In the genomic region with DNA sequence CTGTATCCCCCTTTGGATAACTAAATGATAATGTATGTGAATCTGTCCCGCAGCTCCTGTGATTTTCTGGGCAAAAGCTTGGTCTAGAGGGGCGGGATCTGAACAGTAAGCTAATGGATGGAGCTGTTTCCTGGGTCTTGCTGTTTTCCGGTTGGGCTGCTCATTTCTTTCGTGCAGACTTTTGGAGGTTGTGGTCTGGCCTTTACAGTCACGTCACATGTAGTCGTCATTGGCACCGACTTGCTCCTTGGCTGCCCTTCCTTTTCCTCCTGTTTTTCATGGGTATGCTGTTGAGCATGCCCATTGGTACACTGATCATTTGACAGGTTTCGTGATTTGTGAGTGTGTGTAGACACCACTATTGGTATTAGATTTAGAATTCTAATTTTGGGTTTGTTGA, we compare ENCODE assay signal across 11 cellular contexts. TPM values are rescaled to one million over a fixed set of nuclear protein-coding genes. Genes with fewer than 3 reads are reported as not detected.
DNase-seq lines count a peak whose midpoint lies in the region; TF ChIP-seq lines count a peak whose summit lies in the region.
"Had no signal": no experiment of that assay in that cellular context is flagged by ENCODE, and none has a peak within 500 bp of the region (broad histone marks: within the 10 kb centered on the region; RNA-seq: fewer than 3 reads in every experiment).

No MANE protein-coding gene starts in this region.

- no peaks in the 10 kb centered on the region for H3K9me3 ChIP-seq in CD8-positive, alpha-beta memory T cell (ENCODE audit: low read length)
- H3K9me3 ChIP-seq in mammary epithelial cell (replicated peaks; ENCODE audit: insufficient read depth, low read length) (no peaks in the 10 kb centered on the region), neural progenitor cell (ENCODE audit: low read depth) (no peaks in the 10 kb centered on the region), SJCRH30 (replicated peaks) (no peaks in the 10 kb centered on the region)

- peaks cover 37% of the 10 kb centered on the region for H3K79me2 ChIP-seq in KMS-11 (ENCODE audit: insufficient read depth, low read depth)
- peaks cover 88% of the 10 kb centered on the region for H3K79me2 ChIP-seq in mammary epithelial cell (ENCODE audit: insufficient read depth, low read length)
- H3K79me2 ChIP-seq in neural progenitor cell (ENCODE audit: low read depth) = peaks cover 77% of the 10 kb centered on the region

- dilution Hi-C loops in mammary epithelial cell (cut with HindIII; ENCODE audit: low sequenced_read_pairs) = no loop called here

- 68% methylated on average over 8 of the region's 8 CpGs for WGBS in mammary epithelial cell (ENCODE audit: low coverage, missing lambda C conversion rate)

- H3K36me3 Mint-ChIP-seq in CD8-positive, alpha-beta memory T cell = peaks cover 3 to 44% (median 13%) of the 10 kb centered on the region in 3 donors
- H3K36me3 Mint-ChIP-seq in neural progenitor cell = peaks cover 28% of the 10 kb centered on the region

- H3K4me3 Mint-ChIP-seq in CD8-positive, alpha-beta memory T cell = peak overlapping the region; percentile 25 to 94 (median 91)
- peak overlapping the region; percentile 16 for H3K4me3 Mint-ChIP-seq in neural progenitor cell

- H3K27me3 ChIP-seq in CD8-positive, alpha-beta memory T cell (ENCODE audit: insufficient read depth, low read length, poor library complexity, severe bottlenecking) = no peaks in the 10 kb centered on the region
- no peaks in the 10 kb centered on the region for H3K27me3 ChIP-seq in KMS-11 (ENCODE audit: insufficient read depth, low read depth)
- H3K27me3 ChIP-seq in mammary epithelial cell (ENCODE audit: insufficient read depth, low read length) = no peaks in the 10 kb centered on the region
- H3K27me3 ChIP-seq in neural progenitor cell = no peaks in the 10 kb centered on the region
- no peaks in the 10 kb centered on the region for H3K27me3 ChIP-seq in SJCRH30

- CTCF ChIA-PET in CD8-positive, alpha-beta memory T cell (lab: Charles Lee) = no interaction called here
- CTCF ChIA-PET in mammary epithelial cell (lab: Charles Lee; ENCODE audit: low non-redundant PET) = no interaction called here

- H3K27ac Mint-ChIP-seq in CD8-positive, alpha-beta memory T cell = peak overlapping the region in 4 of 8 donors; percentile 28 to 67 (median 34)
- H3K27ac Mint-ChIP-seq in neural progenitor cell = no peak overlapping the region

- in situ Hi-C loops in mammary epithelial cell (cut with MboI; ENCODE audit: low sequenced_read_pairs in 2 of 2) = no loop called here

- no peaks in the 10 kb centered on the region for H3K36me3 ChIP-seq in CD8-positive, alpha-beta memory T cell (ENCODE audit: insufficient read depth, low read length)
- H3K36me3 ChIP-seq in KMS-11 (ENCODE audit: insufficient read depth) (no peaks in the 10 kb centered on the region), mammary epithelial cell (ENCODE audit: insufficient read depth, low read length) (peaks cover 14% of the 10 kb centered on the region), neural progenitor cell (no peaks in the 10 kb centered on the region), SJCRH30 (peaks cover 8% of the 10 kb centered on the region)

- no peak overlapping the region for H3K27ac ChIP-seq in CD8-positive, alpha-beta memory T cell (ENCODE audit: low read depth, low read length)
- H3K27ac ChIP-seq in KMS-11 (no peak overlapping the region), mammary epithelial cell (ENCODE audit: insufficient read depth, low read depth, low read length) (no peak overlapping the region), neural progenitor cell (no peak overlapping the region), SJCRH30 (no peak overlapping the region)
- H3K27ac ChIP-seq: parathyroid adenoma, RWPE1 had no signal

- intact Hi-C loops in mammary epithelial cell (cut with micrococcal nuclease) = loop anchor here (5.0 kb wide), 1 partner anchor 85 kb away; the partner anchor contains the start of gene IL15RA

- peaks cover 43 to 75% (median 67%) of the 10 kb centered on the region in 3 donors for H3K4me1 Mint-ChIP-seq in CD8-positive, alpha-beta memory T cell
- peaks cover 33% of the 10 kb centered on the region for H3K4me1 Mint-ChIP-seq in neural progenitor cell

- POLR2A ChIA-PET in CD8-positive, alpha-beta memory T cell (lab: Charles Lee) = no interaction called here

- H4K20me1 ChIP-seq in KMS-11 (ENCODE audit: insufficient read depth) (no peaks in the 10 kb centered on the region; the same call in 1 of the 2 replicates), mammary epithelial cell (ENCODE audit: insufficient read depth, low read length) (no peaks in the 10 kb centered on the region), neural progenitor cell (ENCODE audit: low read depth) (peaks cover 82% of the 10 kb centered on the region)

- TSS peak; percentile 16 for BruUV-seq in mammary epithelial cell (replicated peaks; lab: Mats Ljungman, UMichigan)

- peaks cover 0 to 3% (median 0%) of the 10 kb centered on the region in 5 donors for H3K9me3 Mint-ChIP-seq in CD8-positive, alpha-beta memory T cell
- no peaks in the 10 kb centered on the region for H3K9me3 Mint-ChIP-seq in neural progenitor cell

- H3K4me2 ChIP-seq in KMS-11 (peak overlapping the region; percentile 23; the same call in 1 of the 2 replicates), mammary epithelial cell (ENCODE audit: insufficient read depth, low read depth, low read length) (peak overlapping the region; percentile 19), neural progenitor cell (no peak overlapping the region)

- H3K9ac ChIP-seq in KMS-11 = no peak overlapping the region
- H3K9ac ChIP-seq in mammary epithelial cell (ENCODE audit: insufficient read depth, low read length) = no peak overlapping the region
- H3K9ac ChIP-seq in neural progenitor cell = no peak overlapping the region
- H3K9ac ChIP-seq: parathyroid adenoma had no signal

- H2AFZ ChIP-seq in KMS-11 (ENCODE audit: low read depth) (no peak overlapping the region), mammary epithelial cell (ENCODE audit: low read depth, low read length) (no peak overlapping the region), neural progenitor cell (replicated peaks) (no peak overlapping the region)
- H2AFZ ChIP-seq: parathyroid adenoma had no signal

- peaks cover 57% of the 10 kb centered on the region for H3K4me1 ChIP-seq in CD8-positive, alpha-beta memory T cell (ENCODE audit: insufficient read depth, low read length)
- peaks cover 74% of the 10 kb centered on the region for H3K4me1 ChIP-seq in KMS-11 (ENCODE audit: low read depth, poor library complexity, severe bottlenecking)
- peaks cover 24% of the 10 kb centered on the region for H3K4me1 ChIP-seq in mammary epithelial cell (ENCODE audit: insufficient read depth, low read length)
- H3K4me1 ChIP-seq in neural progenitor cell = peaks cover 33% of the 10 kb centered on the region
- H3K4me1 ChIP-seq in SJCRH30 = no peaks in the 10 kb centered on the region

- DNase-seq in CD8-positive, alpha-beta memory T cell = no peak
- no peak for DNase-seq in mammary epithelial cell
- no peak for DNase-seq in neural progenitor cell (ENCODE audit: low spot score)
- DNase-seq in SJCRH30 = no peak
- DNase-seq in stimulated activated CD4-positive, alpha-beta T cell treated with anti-CD3 and anti-CD28 coated beads, Interleukin-4, amount 100 ng/mL, for 24 hours = no peak
- no peak for DNase-seq in NCI-H345 (lab: John Stamatoyannopoulos, UW)
- DNase-seq: activated CD8-positive, alpha-beta memory T cell treated with anti-CD3 and anti-CD28 coated beads for 24 hours; NCI-H2081 treated with DMSO at 0.1 percent for 48 hours had no signal

- H3F3A ChIP-seq in neural progenitor cell (ENCODE audit: low read depth) = peaks cover 27% of the 10 kb centered on the region

- no peak overlapping the region for H3K4me3 ChIP-seq in CD8-positive, alpha-beta memory T cell (ENCODE audit: low read length)
- H3K4me3 ChIP-seq in KMS-11 (IDR thresholded peaks at IDR 0.05; ENCODE audit: insufficient read depth, low read depth, low read length) (no peak overlapping the region), mammary epithelial cell (replicated peaks in 1 of 3; ENCODE audit: insufficient read depth in 1 of 3, low read depth in 2 of 3, low read length in 3 of 3) (no peak overlapping the region), neural progenitor cell (no peak overlapping the region), SJCRH30 (no peak overlapping the region)

- no peak for TF ChIP-seq CTCF in KMS-11 (conservative IDR thresholded peaks at IDR 0.05; ENCODE audit: low read depth, low read length)
- TF ChIP-seq CTCF in mammary epithelial cell (conservative IDR thresholded peaks at IDR 0.05 in 1 of 2, IDR thresholded peaks at IDR 0.05 in 1 of 2; ENCODE audit: extremely low read depth in 1 of 2, insufficient read depth in 1 of 2, low read depth in 1 of 2, low read length in 2 of 2) = no peak
- no peak for TF ChIP-seq CTCF in neural progenitor cell (IDR thresholded peaks at IDR 0.05)

- H3K27me3 Mint-ChIP-seq in CD8-positive, alpha-beta memory T cell = no peaks in the 10 kb centered on the region
- H3K27me3 Mint-ChIP-seq in neural progenitor cell (ENCODE audit: insufficient read depth, low read depth) = no peaks in the 10 kb centered on the region

RNA-seq across cellular contexts. Expression of gene FBH1, which starts 2.0 kb away (rescaled TPM):
- 10 to 100 TPM; 58.7 to 59.3 TPM for total RNA-seq in CD8-positive, alpha-beta memory T cell
- 82.2 TPM for polyA plus RNA-seq in CD8-positive, alpha-beta memory T cell
- total RNA-seq in mammary epithelial cell (10 to 100 TPM; 62.7 to 77.3 TPM), neural progenitor cell (ENCODE audit: low replicate concordance) (37.7 and 59.6 TPM in 2 replicates)
- 49.3 TPM for polyA plus RNA-seq in mammary epithelial cell
- polyA minus RNA-seq in mammary epithelial cell = 161 TPM
- 32.8 and 38.4 TPM in 2 replicates for total RNA-seq in SJCRH30 (2014; rRNA removed; shearing (Covaris generic))

RNA-seq across cellular contexts. Expression of gene ANKRD16, which starts 2.3 kb away (rescaled TPM):
- total RNA-seq in CD8-positive, alpha-beta memory T cell = 1 to 10 TPM; 7.2 to 8.5 TPM
- polyA plus RNA-seq in CD8-positive, alpha-beta memory T cell = 3.2 TPM
- total RNA-seq in mammary epithelial cell (1 to 10 TPM; 8.2 to 8.4 TPM), neural progenitor cell (ENCODE audit: low replicate concordance) (5.9 and 18.1 TPM in 2 replicates)
- 6.8 TPM for polyA plus RNA-seq in mammary epithelial cell
- polyA minus RNA-seq in mammary epithelial cell = 2.8 TPM
- total RNA-seq in SJCRH30 (2014; rRNA removed; shearing (Covaris generic)) = 2.9 and 5.6 TPM in 2 replicates
